ENCODE assay signal across 1 cellular context in the genomic region with DNA sequence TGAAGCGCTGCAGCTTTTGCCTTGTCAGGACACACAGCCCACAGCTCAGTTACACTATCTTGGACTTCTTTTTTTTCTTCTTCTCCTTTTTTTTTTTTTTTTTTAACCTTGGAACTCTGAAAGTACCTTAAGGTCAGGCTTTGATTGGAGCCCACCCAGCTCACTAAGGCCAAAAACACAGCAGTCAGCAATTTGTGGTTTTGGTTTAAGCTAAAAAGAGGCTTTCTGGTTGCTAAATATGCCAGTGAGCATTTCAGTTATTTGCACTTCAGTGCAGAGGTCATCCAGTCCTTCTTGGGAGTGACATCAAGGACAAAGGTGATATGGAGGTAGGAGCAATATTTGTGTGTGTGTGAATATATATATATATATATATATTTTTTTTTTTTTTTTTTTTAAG.
A peak's percentile ranks its signal among the peaks of the same experiment; 100 is the strongest.
TF ChIP-seq lines count a peak whose summit lies in the region.

No MANE protein-coding gene starts in this region.

TF ChIP-seq in IMR-90, 13 proteins besides CTCF, POLR2A, EP300 and RAD21:
- TF ChIP-seq MAFK (IDR thresholded peaks at IDR 0.05; ENCODE audit: low read depth, low read length) (peak; percentile 90), CHD1 (IDR thresholded peaks at IDR 0.05; ENCODE audit: low read depth, low read length) (no peak)
TF ChIP-seq in IMR-90: peak in this region for 1.
